ENCODE assay signal across 8 cellular contexts in genomic region chr5:65482727-65483473, GRCh38. TPM values are rescaled to one million over a fixed set of nuclear protein-coding genes. Genes with fewer than 3 reads are reported as not detected.
DNase-seq lines count a peak whose midpoint lies in the region; ATAC-seq, FAIRE-seq and TF ChIP-seq lines count a peak whose summit lies in the region.

No MANE protein-coding gene starts in this region.

- no peak overlapping the region for H3K4me3 Mint-ChIP-seq in GM23338

- H3K9ac ChIP-seq in BLaER1 treated with 17β-estradiol and CSF1 and Interleukin-3, amounts not matched to agents 10 nM and 100 nM, result peak overlapping the region; percentile 68 to 82 (median 75)
- H3K9ac ChIP-seq in colonic mucosa (ENCODE audit: low read depth in 2 of 2, low read length in 2 of 2), result peak overlapping the region in 1 of 2 donors; percentile 84
- H3K9ac ChIP-seq in subcutaneous abdominal adipose tissue (ENCODE audit: low read length in 5 of 5), result peak overlapping the region; percentile 70 to 87 (median 75)

- no peaks in the 10 kb centered on the region; the same call in 2 of the 3 replicates for H3K36me3 Mint-ChIP-seq in GM23338 (ENCODE audit: low read depth)

- peaks cover 17% of the 10 kb centered on the region; the same call in 2 of the 3 replicates for H3K4me1 Mint-ChIP-seq in GM23338

- intact Hi-C loops in colonic mucosa (cut with DNase I), result loop anchor here (5.0 kb wide), 2 partner anchors 526 to 671 kb away; no protein-coding TSS in a partner anchor

- H3K27ac ChIP-seq in BLaER1 treated with 17β-estradiol and CSF1 and Interleukin-3, amounts not matched to agents 10 nM and 100 nM, result peak overlapping the region; percentile 29 to 75 (median 65); a peak in 19 of 22 replicates
- peak overlapping the region; percentile 46; the same call in 1 of the 2 replicates for H3K27ac ChIP-seq in GM23338 (ENCODE audit: low read depth)
- H3K27ac ChIP-seq in colonic mucosa, result peak overlapping the region; percentile 73
- peak overlapping the region; percentile 96 for H3K27ac ChIP-seq in subcutaneous abdominal adipose tissue (ENCODE audit: low read depth, low read length)

- 0 out of 2 replicates have a peak, but pooled peaks cover 2% of the 10 kb centered on the region for H3F3A ChIP-seq in GM23338 (replicated peaks; ENCODE audit: low read depth)

- no peaks in the 10 kb centered on the region for H3K79me2 ChIP-seq in GM23338 (replicated peaks; ENCODE audit: insufficient read depth)

- peak overlapping the region; percentile 87 to 99 (median 94) for H3K4me2 ChIP-seq in BLaER1 treated with 17β-estradiol and CSF1 and Interleukin-3, amounts not matched to agents 10 nM and 100 nM
- peak overlapping the region; percentile 84 for H3K4me2 ChIP-seq in GM23338

- peaks cover 8% of the 10 kb centered on the region; the same call in 1 of the 3 replicates for H3K9me3 Mint-ChIP-seq in GM23338

- TF ChIP-seq CTCF in GM23338 (conservative IDR thresholded peaks at IDR 0.05; ENCODE audit: low read depth in 2 of 2) (no peak), colonic mucosa (IDR thresholded peaks at IDR 0.05) (no peak)

- H3K36me3 ChIP-seq in BLaER1 treated with 17β-estradiol and CSF1 and Interleukin-3, amounts not matched to agents 10 nM and 100 nM, result peaks cover 0 to 5% (median 0%) of the 10 kb centered on the region in 11 experiments; a peak in 1 of 22 replicates
- no peaks in the 10 kb centered on the region for H3K36me3 ChIP-seq in GM23338 (ENCODE audit: insufficient read depth)
- H3K36me3 ChIP-seq in colonic mucosa, result no peaks in the 10 kb centered on the region
- H3K36me3 ChIP-seq in subcutaneous abdominal adipose tissue (ENCODE audit: control insufficient read depth in 5 of 5, insufficient read depth in 5 of 5, low read length in 5 of 5), result no peaks in the 10 kb centered on the region

- H3K27me3 Mint-ChIP-seq in GM23338 (ENCODE audit: insufficient read depth, low read depth, poor library complexity), result peaks cover 3% of the 10 kb centered on the region

- no peaks in the 10 kb centered on the region for H4K20me1 ChIP-seq in BLaER1 treated with 17β-estradiol and CSF1 and Interleukin-3, amounts not matched to agents 10 nM and 100 nM
- H4K20me1 ChIP-seq in GM23338 (replicated peaks; ENCODE audit: insufficient read depth), result no peaks in the 10 kb centered on the region

- FAIRE-seq in RCC 7860 (lab: Jason Lieb, UNC), result no peak

- DNase-seq in GM23338 (ENCODE audit: low spot score) (peak; percentile 85), RCC 7860 (ENCODE audit: low spot score) (peak; percentile 22), colonic mucosa (peak; percentile 40), left lobe of liver (ENCODE audit: low spot score) (no peak), NCI-H187 (lab: John Stamatoyannopoulos, UW) (no peak), GM19240 (ENCODE audit: insufficient read length, low spot score) (no peak)

- H3K27ac Mint-ChIP-seq in GM23338, result peak overlapping the region; percentile 85

- H3K27me3 ChIP-seq in BLaER1 treated with 17β-estradiol and CSF1 and Interleukin-3, amounts not matched to agents 10 nM and 100 nM, result no peaks in the 10 kb centered on the region
- H3K27me3 ChIP-seq in GM23338 (ENCODE audit: insufficient read depth), result peaks cover 8% of the 10 kb centered on the region; the same call in 1 of the 2 replicates
- no peaks in the 10 kb centered on the region for H3K27me3 ChIP-seq in colonic mucosa
- no peaks in the 10 kb centered on the region for H3K27me3 ChIP-seq in subcutaneous abdominal adipose tissue (ENCODE audit: control insufficient read depth in 5 of 5, insufficient read depth in 4 of 5, low read length in 5 of 5)

- H2AFZ ChIP-seq in GM23338, result peak overlapping the region; percentile 44; the same call in 1 of the 2 replicates

- peak; percentile 48 for ATAC-seq in GM23338
- ATAC-seq in left lobe of liver, result peak; percentile 48

- H3K9me3 ChIP-seq in BLaER1 treated with 17β-estradiol and CSF1 and Interleukin-3, amounts not matched to agents 10 nM and 100 nM (replicated peaks in 1 of 11), result peaks cover 0 to 9% (median 0%) of the 10 kb centered on the region in 11 experiments; a peak in 4 of 22 replicates
- H3K9me3 ChIP-seq in colonic mucosa, result no peaks in the 10 kb centered on the region
- H3K9me3 ChIP-seq in subcutaneous abdominal adipose tissue (ENCODE audit: control insufficient read depth in 5 of 5, low read length in 5 of 5), result no peaks in the 10 kb centered on the region

- peaks cover 7 to 35% (median 27%) of the 10 kb centered on the region in 10 experiments; a peak in 19 of 20 replicates for H3K4me1 ChIP-seq in BLaER1 treated with 17β-estradiol and CSF1 and Interleukin-3, amounts not matched to agents 10 nM and 100 nM
- peaks cover 35% of the 10 kb centered on the region for H3K4me1 ChIP-seq in GM23338 (ENCODE audit: insufficient read depth)
- peaks cover 3% of the 10 kb centered on the region for H3K4me1 ChIP-seq in colonic mucosa
- peaks cover 2 to 34% (median 26%) of the 10 kb centered on the region in 5 donors for H3K4me1 ChIP-seq in subcutaneous abdominal adipose tissue (ENCODE audit: control insufficient read depth in 5 of 5, insufficient read depth in 5 of 5, low read length in 5 of 5)

- no peaks in the 10 kb centered on the region for H3K9me2 ChIP-seq in GM23338 (ENCODE audit: insufficient read depth)

- peak overlapping the region; percentile 62 to 76 (median 66) for H3K4me3 ChIP-seq in BLaER1 treated with 17β-estradiol and CSF1 and Interleukin-3, amounts not matched to agents 10 nM and 100 nM
- H3K4me3 ChIP-seq in GM23338 (peak overlapping the region; percentile 66), colonic mucosa (peak overlapping the region; percentile 49), subcutaneous abdominal adipose tissue (ENCODE audit: low read depth in 1 of 5, low read length in 5 of 5) (peak overlapping the region; percentile 73 to 94 (median 84))

TF ChIP-seq in GM23338, 12 proteins besides CTCF, POLR2A, EP300 and RAD21 (continues in another document):
- no peak for TF ChIP-seq EZH2phosphoT487 (IDR thresholded peaks at IDR 0.05; ENCODE audit: unreplicated experiment)
- TF ChIP-seq ZNF462 (CRISPR knock-in tag; IDR thresholded peaks at IDR 0.05), result no peak
- TF ChIP-seq STAT1 (IDR thresholded peaks at IDR 0.05; ENCODE audit: unreplicated experiment), result no peak
- TF ChIP-seq EZH2 (IDR thresholded peaks at IDR 0.05; ENCODE audit: low read depth, unreplicated experiment), result no peak
- TF ChIP-seq CREB1 (CRISPR knock-in tag; IDR thresholded peaks at IDR 0.05; ENCODE audit: low read depth), result no peak
- TF ChIP-seq NANOG (IDR thresholded peaks at IDR 0.05; ENCODE audit: borderline replicate concordance), result no peak

RNA-seq across cellular contexts. Expression of gene ADAMTS6, which starts 1.2 kb away (rescaled TPM):
- total RNA-seq in GM23338 (2014; rRNA removed; shearing (Covaris generic)), result 1.0 and 2.0 TPM in 2 replicates
- 0.61 and 0.78 TPM in 2 replicates for polyA plus RNA-seq in GM23338 (2016; fragmentation: Nextera tagmentation; extraction: Ambion mirVana)
- total RNA-seq in colonic mucosa (under 1 TPM; 0.12 to 0.77 TPM), left lobe of liver (0.30 TPM)

Comparison
In these comparisons a context has a peak if more than half of its experiments do, and no peak if none do; other contexts are left out.
1. H3K27ac ChIP-seq: peak in every context shown above with its lines; median percentile 96 in subcutaneous abdominal adipose tissue; 73 in colonic mucosa; 65 in BLaER1 treated with 17β-estradiol and CSF1 and Interleukin-3, amounts not matched to agents 10 nM and 100 nM; 46 in GM23338.
2. DNase-seq: peak in GM23338 (single experiment), RCC 7860 (single experiment) and colonic mucosa (single experiment); none in left lobe of liver (single experiment), NCI-H187 (0 of 2) and GM19240 (single experiment).
3. Peak in every context shown above with its lines, with median percentiles within 50 percentile points of each other: H3K4me3 ChIP-seq.